Comparison of ENCODE assay signal across 8 cellular contexts in genomic region chr2:59182249-59182648, GRCh38.
DNase-seq lines count a peak whose midpoint lies in the region; ATAC-seq and TF ChIP-seq lines count a peak whose summit lies in the region.

No MANE protein-coding gene starts in this region.

- H3K9me3 ChIP-seq in SK-N-SH = no peaks in the 10 kb centered on the region
- H3K9me3 ChIP-seq in T-helper 17 cell (ENCODE audit: control insufficient read depth, low read length, poor library complexity, severe bottlenecking) = no peaks in the 10 kb centered on the region

- ATAC-seq in HG02678 (IDR thresholded peaks at IDR 0.05; ENCODE audit: unreplicated experiment) (peak; percentile 66), GM19328 (IDR thresholded peaks at IDR 0.05; ENCODE audit: unreplicated experiment) (no peak), T-helper 17 cell (no peak)

- H3K9me2 ChIP-seq in SK-N-SH = no peaks in the 10 kb centered on the region

- no peak for TF ChIP-seq EP300 in SK-N-SH (IDR thresholded peaks at IDR 0.05; ENCODE audit: borderline replicate concordance in 1 of 2, low read depth in 1 of 2, low read length in 1 of 2)

- H3K79me2 ChIP-seq in SK-N-SH (ENCODE audit: insufficient read depth) = no peaks in the 10 kb centered on the region

- CTCF ChIA-PET in SK-N-SH (lab: Yijun Ruan, JAX) = interaction anchor here (0.7 to 2.4 kb wide), 12 partner anchors 10 to 1427 kb away, joined by 3 to 15 read pairs (median 4); no protein-coding TSS in a partner anchor

- peak; percentile 61 for TF ChIP-seq RAD21 in SK-N-SH (IDR thresholded peaks at IDR 0.05; ENCODE audit: low read length)

- H3K4me3 ChIP-seq in SK-N-SH (ENCODE audit: low read depth in 2 of 2, low read length in 1 of 2) = no peak overlapping the region

- H3K4me1 ChIP-seq in SK-N-SH (ENCODE audit: control insufficient read depth in 1 of 2, insufficient read depth in 2 of 2, low read depth in 1 of 2, low read length in 1 of 2) = no peaks in the 10 kb centered on the region

- no peaks in the 10 kb centered on the region for H4K20me1 ChIP-seq in SK-N-SH (ENCODE audit: insufficient read depth)

- H3K36me3 ChIP-seq in SK-N-SH (replicated peaks in 1 of 2; ENCODE audit: control insufficient read depth in 1 of 2, insufficient read depth in 2 of 2, low read length in 1 of 2) = no peaks in the 10 kb centered on the region

- no peak overlapping the region for H3K4me2 ChIP-seq in SK-N-SH

- 32% methylated on average over 3 of the region's 3 CpGs for WGBS in SK-N-SH (ENCODE audit: low lambda C conversion rate)

- H3K4me1 Mint-ChIP-seq in T-helper 17 cell = no peaks in the 10 kb centered on the region

- H3K9ac ChIP-seq in SK-N-SH = no peak overlapping the region

- POLR2A ChIA-PET in SK-N-SH (lab: Yijun Ruan, JAX) = no interaction called here

- DNase-seq in G401 (ENCODE audit: low spot score) (peak; percentile 3), SK-N-SH (peak; percentile 52), left kidney (ENCODE audit: low read depth, low spot score) (peak; percentile 55), T-helper 17 cell (no peak)
- no peak for DNase-seq in activated CD4-positive, alpha-beta T cell treated with anti-CD3 and anti-CD28 coated beads, Interleukin-2, amount 50 U/mL, for 48 hours
- no peak for DNase-seq in activated naive CD4-positive, alpha-beta T cell treated with Interleukin-2 at 50 U/mL for 16 hours

- H2AFZ ChIP-seq in SK-N-SH (ENCODE audit: low read depth) = no peak overlapping the region

- in situ Hi-C loops in G401 (cut with HindIII; ENCODE audit: low sequenced_read_pairs) = no loop called here

- no peak overlapping the region for H3K27ac ChIP-seq in SK-N-SH (ENCODE audit: low read depth in 2 of 2, low read length in 1 of 2)

- TF ChIP-seq CTCF in SK-N-SH (IDR thresholded peaks at IDR 0.05) = peak; percentile 43

- H3K4me3 Mint-ChIP-seq in T-helper 17 cell = no peak overlapping the region

- no peak overlapping the region for H3K27ac Mint-ChIP-seq in T-helper 17 cell

- H3K27me3 ChIP-seq in SK-N-SH (ENCODE audit: insufficient read depth) = no peaks in the 10 kb centered on the region

- no peaks in the 10 kb centered on the region for H3F3A ChIP-seq in SK-N-SH (replicated peaks; ENCODE audit: insufficient read depth)

- H3K27me3 Mint-ChIP-seq in T-helper 17 cell = no peaks in the 10 kb centered on the region

- H3K36me3 Mint-ChIP-seq in T-helper 17 cell (ENCODE audit: low read depth) = no peaks in the 10 kb centered on the region

TF ChIP-seq in SK-N-SH, 30 proteins besides CTCF, POLR2A, EP300 and RAD21:
- TF ChIP-seq SMC3 (IDR thresholded peaks at IDR 0.05; ENCODE audit: low read depth, low read length) (peak; percentile 31; the same call in 1 of the 2 replicates), IRF3 (IDR thresholded peaks at IDR 0.05; ENCODE audit: low read depth, low read length) (no peak)

Comparison
In these comparisons a context has a peak if more than half of its experiments do, and no peak if none do; other contexts are left out.
1. DNase-seq: peak in G401 (single experiment), SK-N-SH (single experiment) and left kidney (single experiment); none in activated CD4-positive, alpha-beta T cell treated with anti-CD3 and anti-CD28 coated beads, Interleukin-2, amount 50 U/mL, for 48 hours (0 of 2), activated naive CD4-positive, alpha-beta T cell treated with Interleukin-2 at 50 U/mL for 16 hours (single experiment) and T-helper 17 cell (0 of 3).